Comparison of ENCODE assay signal across 8 cellular contexts in genomic region chr19:12779162-12779993, GRCh38. TPM values are rescaled to one million over a fixed set of nuclear protein-coding genes. Genes with fewer than 3 reads are reported as not detected.
DNase-seq lines count a peak whose midpoint lies in the region; ATAC-seq and TF ChIP-seq lines count a peak whose summit lies in the region.

No MANE protein-coding gene starts in this region.

- H3K36me3 Mint-ChIP-seq in CD4-positive, alpha-beta T cell (ENCODE audit: low read depth): no peaks in the 10 kb centered on the region

- peak overlapping the region; percentile 94 for H3K27ac Mint-ChIP-seq in CD4-positive, alpha-beta T cell

- intact Hi-C loops in CD4-positive, alpha-beta T cell (cut with DNase I, micrococcal nuclease): no loop called here

- H2AFZ ChIP-seq in osteoblast (ENCODE audit: low read length): peak overlapping the region; percentile 83

- no peak overlapping the region for H3K27ac ChIP-seq in CD4-positive, alpha-beta T cell (ENCODE audit: low read depth, low read length)
- H3K27ac ChIP-seq in osteoblast (ENCODE audit: low read depth, low read length): peak overlapping the region; percentile 98

- no peaks in the 10 kb centered on the region for H3K9me3 ChIP-seq in CD4-positive, alpha-beta T cell (ENCODE audit: control insufficient read depth, low read length)
- H3K9me3 ChIP-seq in osteoblast (ENCODE audit: low read depth, low read length): no peaks in the 10 kb centered on the region

- no peaks in the 10 kb centered on the region for H3K27me3 Mint-ChIP-seq in CD4-positive, alpha-beta T cell

- peaks cover 45% of the 10 kb centered on the region for H3K4me1 Mint-ChIP-seq in CD4-positive, alpha-beta T cell (ENCODE audit: low read depth)

- no peak for DNase-seq in CD4-positive, alpha-beta T cell
- DNase-seq in HFF-Myc (ENCODE audit: extremely low read depth, low read depth) (no peak), UCSD-AML1 (lab: John Stamatoyannopoulos, UW; ENCODE audit: unreplicated experiment) (peak; percentile 59), fibroblast of gingiva (ENCODE audit: low read depth) (peak; percentile 78), osteoblast (ENCODE audit: insufficient read length, low spot score, missing footprints) (peak; percentile 97), NCI-H510A (lab: John Stamatoyannopoulos, UW) (no peak), putamen (ENCODE audit: low spot score) (no peak)

- peaks cover 38% of the 10 kb centered on the region for H3K4me1 ChIP-seq in osteoblast (ENCODE audit: insufficient read depth, low read length)

- no peaks in the 10 kb centered on the region for H3K36me3 ChIP-seq in osteoblast (ENCODE audit: insufficient read depth, low read length)

- POLR2A ChIA-PET in CD4-positive, alpha-beta T cell (lab: Charles Lee): interaction anchor here (1.3 to 8.4 kb wide), 5 partner anchors 8 to 43 kb away, joined by 6 to 301 read pairs (median 9); partner anchors contain the start of genes GET3, JUNB, PRDX2 and THSD8

- H3K9me3 Mint-ChIP-seq in CD4-positive, alpha-beta T cell: no peaks in the 10 kb centered on the region

- H3K79me2 ChIP-seq in osteoblast (ENCODE audit: insufficient read depth, low read length): no peaks in the 10 kb centered on the region

- H3K27me3 ChIP-seq in CD4-positive, alpha-beta T cell (ENCODE audit: control insufficient read depth, insufficient read depth, low read length): no peaks in the 10 kb centered on the region
- H3K27me3 ChIP-seq in osteoblast (ENCODE audit: insufficient read depth, low read length): no peaks in the 10 kb centered on the region

- H3K4me2 ChIP-seq in osteoblast (ENCODE audit: insufficient read depth, low read length): peak overlapping the region; percentile 100

- no peak for ATAC-seq in CD4-positive, alpha-beta T cell (ENCODE audit: poor library complexity)
- ATAC-seq in GM21390 (IDR thresholded peaks at IDR 0.05; ENCODE audit: unreplicated experiment): no peak

- no peak for TF ChIP-seq CTCF in CD4-positive, alpha-beta T cell (IDR thresholded peaks at IDR 0.05)
- TF ChIP-seq CTCF in HFF-Myc (IDR thresholded peaks at IDR 0.05; ENCODE audit: low read depth, low read length, missing control alignments): no peak
- TF ChIP-seq CTCF in osteoblast (IDR thresholded peaks at IDR 0.05; ENCODE audit: extremely low read depth, low read depth, low read length): no peak

- H4K20me1 ChIP-seq in osteoblast (ENCODE audit: insufficient read depth, low read length): no peaks in the 10 kb centered on the region

- peak overlapping the region; percentile 60 for H3K4me3 Mint-ChIP-seq in CD4-positive, alpha-beta T cell

- CTCF ChIA-PET in CD4-positive, alpha-beta T cell (lab: Charles Lee): interaction anchor here (1.1 to 6.5 kb wide), 3 partner anchors 13 to 68 kb away, joined by 3 to 178 read pairs (median 8); partner anchors contain the start of gene JUNB

- H3K4me3 ChIP-seq in HFF-Myc (replicated peaks; ENCODE audit: low read depth, low read length) (peak overlapping the region; percentile 55), osteoblast (ENCODE audit: insufficient read depth, low read length) (peak overlapping the region; percentile 84)

RNA-seq across cellular contexts. Expression of gene HOOK2, which starts 4.0 kb away (rescaled TPM):
- 10 to 100 TPM; 14.8 to 17.0 TPM for total RNA-seq in CD4-positive, alpha-beta T cell
- 16.8 and 21.7 TPM in 2 replicates for total RNA-seq in osteoblast

RNA-seq across cellular contexts. Expression of gene JUNB, which starts 11.9 kb away (rescaled TPM):
- total RNA-seq in CD4-positive, alpha-beta T cell: 1,000 to 10,000 TPM; 2,467 to 2,518 TPM
- 85.5 and 93.0 TPM in 2 replicates for total RNA-seq in osteoblast

RNA-seq across cellular contexts. Expression of gene PRDX2, which starts 22.2 kb away (rescaled TPM):
- total RNA-seq in CD4-positive, alpha-beta T cell: 10 to 100 TPM; 59.7 to 65.9 TPM
- total RNA-seq in osteoblast: 155 and 156 TPM in 2 replicates

RNA-seq across cellular contexts. Expression of gene THSD8, which starts 22.5 kb away (rescaled TPM):
- total RNA-seq in CD4-positive, alpha-beta T cell: 1 to 10 TPM in 1 of 2 experiments, not detected in 1; 1.3 TPM
- 0.29 TPM in 1 of 2 replicates, not detected in the other for total RNA-seq in osteoblast

RNA-seq across cellular contexts. Expression of gene RNASEH2A, which starts 27.0 kb away (rescaled TPM):
- total RNA-seq in CD4-positive, alpha-beta T cell: 1 to 10 TPM; 1.5 to 2.7 TPM
- 7.6 and 8.3 TPM in 2 replicates for total RNA-seq in osteoblast

Comparison
In these comparisons a context has a peak if more than half of its experiments do, and no peak if none do; other contexts are left out.
1. DNase-seq: peak in UCSD-AML1 (single experiment), fibroblast of gingiva (single experiment) and osteoblast (single experiment); none in CD4-positive, alpha-beta T cell (0 of 10), HFF-Myc (single experiment), NCI-H510A (single experiment) and putamen (single experiment).
2. RNA of gene JUNB, which starts 11.9 kb away (total RNA-seq): 2,467 to 2,518 TPM in CD4-positive, alpha-beta T cell; 85.5 to 93.0 TPM in osteoblast; every median in the first group is over 10 times any median in the second.